1 cellular context compared by ENCODE assay signal in genomic region chr5:15384176-15384575, GRCh38.
TF ChIP-seq lines count a peak whose summit lies in the region.

No MANE protein-coding gene starts in this region.

TF ChIP-seq in GM23338, 12 proteins besides CTCF, POLR2A, EP300 and RAD21 (continued from another document):
- TF ChIP-seq, protein P1, sequence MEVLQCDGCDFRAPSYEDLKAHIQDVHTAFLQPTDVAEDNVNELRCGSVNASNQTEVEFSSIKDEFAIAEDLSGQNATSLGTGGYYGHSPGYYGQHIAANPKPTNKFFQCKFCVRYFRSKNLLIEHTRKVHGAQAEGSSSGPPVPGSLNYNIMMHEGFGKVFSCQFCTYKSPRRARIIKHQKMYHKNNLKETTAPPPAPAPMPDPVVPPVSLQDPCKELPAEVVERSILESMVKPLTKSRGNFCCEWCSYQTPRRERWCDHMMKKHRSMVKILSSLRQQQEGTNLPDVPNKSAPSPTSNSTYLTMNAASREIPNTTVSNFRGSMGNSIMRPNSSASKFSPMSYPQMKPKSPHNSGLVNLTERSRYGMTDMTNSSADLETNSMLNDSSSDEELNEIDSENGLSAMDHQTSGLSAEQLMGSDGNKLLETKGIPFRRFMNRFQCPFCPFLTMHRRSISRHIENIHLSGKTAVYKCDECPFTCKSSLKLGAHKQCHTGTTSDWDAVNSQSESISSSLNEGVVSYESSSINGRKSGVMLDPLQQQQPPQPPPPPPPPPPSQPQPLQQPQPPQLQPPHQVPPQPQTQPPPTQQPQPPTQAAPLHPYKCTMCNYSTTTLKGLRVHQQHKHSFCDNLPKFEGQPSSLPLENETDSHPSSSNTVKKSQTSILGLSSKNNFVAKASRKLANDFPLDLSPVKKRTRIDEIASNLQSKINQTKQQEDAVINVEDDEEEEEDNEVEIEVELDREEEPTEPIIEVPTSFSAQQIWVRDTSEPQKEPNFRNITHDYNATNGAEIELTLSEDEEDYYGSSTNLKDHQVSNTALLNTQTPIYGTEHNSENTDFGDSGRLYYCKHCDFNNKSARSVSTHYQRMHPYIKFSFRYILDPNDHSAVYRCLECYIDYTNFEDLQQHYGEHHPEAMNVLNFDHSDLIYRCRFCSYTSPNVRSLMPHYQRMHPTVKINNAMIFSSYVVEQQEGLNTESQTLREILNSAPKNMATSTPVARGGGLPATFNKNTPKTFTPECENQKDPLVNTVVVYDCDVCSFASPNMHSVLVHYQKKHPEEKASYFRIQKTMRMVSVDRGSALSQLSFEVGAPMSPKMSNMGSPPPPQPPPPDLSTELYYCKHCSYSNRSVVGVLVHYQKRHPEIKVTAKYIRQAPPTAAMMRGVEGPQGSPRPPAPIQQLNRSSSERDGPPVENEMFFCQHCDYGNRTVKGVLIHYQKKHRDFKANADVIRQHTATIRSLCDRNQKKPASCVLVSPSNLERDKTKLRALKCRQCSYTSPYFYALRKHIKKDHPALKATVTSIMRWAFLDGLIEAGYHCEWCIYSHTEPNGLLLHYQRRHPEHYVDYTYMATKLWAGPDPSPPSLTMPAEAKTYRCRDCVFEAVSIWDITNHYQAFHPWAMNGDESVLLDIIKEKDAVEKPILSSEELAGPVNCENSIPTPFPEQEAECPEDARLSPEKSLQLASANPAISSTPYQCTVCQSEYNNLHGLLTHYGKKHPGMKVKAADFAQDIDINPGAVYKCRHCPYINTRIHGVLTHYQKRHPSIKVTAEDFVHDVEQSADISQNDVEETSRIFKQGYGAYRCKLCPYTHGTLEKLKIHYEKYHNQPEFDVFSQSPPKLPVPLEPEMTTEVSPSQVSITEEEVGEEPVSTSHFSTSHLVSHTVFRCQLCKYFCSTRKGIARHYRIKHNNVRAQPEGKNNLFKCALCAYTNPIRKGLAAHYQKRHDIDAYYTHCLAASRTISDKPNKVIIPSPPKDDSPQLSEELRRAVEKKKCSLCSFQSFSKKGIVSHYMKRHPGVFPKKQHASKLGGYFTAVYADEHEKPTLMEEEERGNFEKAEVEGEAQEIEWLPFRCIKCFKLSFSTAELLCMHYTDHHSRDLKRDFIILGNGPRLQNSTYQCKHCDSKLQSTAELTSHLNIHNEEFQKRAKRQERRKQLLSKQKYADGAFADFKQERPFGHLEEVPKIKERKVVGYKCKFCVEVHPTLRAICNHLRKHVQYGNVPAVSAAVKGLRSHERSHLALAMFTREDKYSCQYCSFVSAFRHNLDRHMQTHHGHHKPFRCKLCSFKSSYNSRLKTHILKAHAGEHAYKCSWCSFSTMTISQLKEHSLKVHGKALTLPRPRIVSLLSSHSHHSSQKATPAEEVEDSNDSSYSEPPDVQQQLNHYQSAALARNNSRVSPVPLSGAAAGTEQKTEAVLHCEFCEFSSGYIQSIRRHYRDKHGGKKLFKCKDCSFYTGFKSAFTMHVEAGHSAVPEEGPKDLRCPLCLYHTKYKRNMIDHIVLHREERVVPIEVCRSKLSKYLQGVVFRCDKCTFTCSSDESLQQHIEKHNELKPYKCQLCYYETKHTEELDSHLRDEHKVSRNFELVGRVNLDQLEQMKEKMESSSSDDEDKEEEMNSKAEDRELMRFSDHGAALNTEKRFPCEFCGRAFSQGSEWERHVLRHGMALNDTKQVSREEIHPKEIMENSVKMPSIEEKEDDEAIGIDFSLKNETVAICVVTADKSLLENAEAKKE (CRISPR knock-in tag; IDR thresholded peaks at IDR 0.05): no peak
- TF ChIP-seq EZH2phosphoT487 (IDR thresholded peaks at IDR 0.05; ENCODE audit: unreplicated experiment): no peak
- TF ChIP-seq ZNF331 (CRISPR knock-in tag; IDR thresholded peaks at IDR 0.05; ENCODE audit: low read depth): no peak
